ENCODE assay signal across 14 cellular contexts in the genomic region with DNA sequence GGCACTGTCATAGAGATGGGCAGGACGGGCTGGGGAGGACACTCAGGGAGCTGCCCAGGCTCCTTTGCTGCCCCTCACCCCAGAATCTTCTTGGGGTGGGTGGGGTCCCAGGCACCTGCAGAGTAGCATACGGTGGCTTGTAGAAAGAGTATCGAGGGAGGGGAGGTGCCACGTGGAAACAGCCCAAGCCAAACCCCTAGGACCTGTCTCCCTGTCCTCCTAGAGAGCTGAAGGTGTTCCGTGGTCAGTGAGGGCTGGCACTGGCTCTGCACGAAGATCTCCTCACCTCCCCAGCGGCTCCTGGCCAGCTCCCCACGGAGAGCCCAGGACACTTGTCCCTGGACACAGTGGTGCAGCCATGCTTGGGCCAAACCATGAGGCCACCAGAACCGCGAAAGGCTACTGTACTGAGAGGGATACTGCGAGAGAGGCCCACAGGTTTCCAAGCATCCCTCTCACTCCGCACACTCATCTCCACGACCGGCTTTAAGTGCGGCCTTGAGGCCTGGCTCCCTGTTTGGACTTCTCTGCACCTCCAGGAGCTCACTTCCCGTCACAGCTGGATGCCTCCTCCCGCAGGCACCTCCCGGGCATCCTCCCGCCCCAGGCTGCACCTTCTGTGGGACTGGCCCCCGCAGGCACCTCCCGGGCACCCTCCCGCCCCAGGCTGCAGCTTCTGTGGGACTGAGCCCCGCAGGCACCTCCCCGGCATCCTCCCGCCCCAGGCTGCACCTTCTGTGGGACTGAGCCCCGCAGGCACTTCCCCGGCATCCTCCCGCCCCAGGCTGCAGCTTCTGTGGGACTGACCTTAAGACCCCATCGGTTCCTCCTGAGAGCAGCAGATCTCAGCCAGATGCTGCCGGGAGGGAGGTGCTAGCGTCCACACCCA. TPM values are rescaled to one million over a fixed set of nuclear protein-coding genes. Genes with fewer than 3 reads are reported as not detected.
DNase-seq lines count a peak whose midpoint lies in the region; ATAC-seq, FAIRE-seq and TF ChIP-seq lines count a peak whose summit lies in the region.
"Had no signal": no experiment of that assay in that cellular context is flagged by ENCODE, and none has a peak within 500 bp of the region (broad histone marks: within the 10 kb centered on the region; RNA-seq: fewer than 3 reads in every experiment).

No MANE protein-coding gene starts in this region.

- peaks cover 4% of the 10 kb centered on the region for H3K27me3 Mint-ChIP-seq in stimulated activated naive CD8-positive, alpha-beta T cell treated with anti-CD3 and anti-CD28 coated beads, Interleukin-15, Interleukin-2, amounts not matched to agents 100 ng/mL and 50 ng/mL, for 24 hours

- H3K4me1 ChIP-seq in kidney (ENCODE audit: control insufficient read depth in 1 of 2, insufficient read depth in 1 of 2, low read depth in 1 of 2, low read length in 2 of 2) = peaks cover 14 to 20% of the 10 kb centered on the region in 2 donors

- H3K27ac Mint-ChIP-seq in stimulated activated naive CD8-positive, alpha-beta T cell treated with anti-CD3 and anti-CD28 coated beads, Interleukin-15, Interleukin-2, amounts not matched to agents 100 ng/mL and 50 ng/mL, for 24 hours = no peak overlapping the region

- peaks cover 13% of the 10 kb centered on the region for H3K36me3 Mint-ChIP-seq in stimulated activated naive CD8-positive, alpha-beta T cell treated with anti-CD3 and anti-CD28 coated beads, Interleukin-15, Interleukin-2, amounts not matched to agents 100 ng/mL and 50 ng/mL, for 24 hours (ENCODE audit: low read depth)

- TF ChIP-seq CTCF in VCaP (conservative IDR thresholded peaks at IDR 0.05) (no peak), kidney (IDR thresholded peaks at IDR 0.05; ENCODE audit: borderline replicate concordance, extremely low read depth, insufficient read depth) (no peak)

- H3K4me1 Mint-ChIP-seq in stimulated activated naive CD8-positive, alpha-beta T cell treated with anti-CD3 and anti-CD28 coated beads, Interleukin-15, Interleukin-2, amounts not matched to agents 100 ng/mL and 50 ng/mL, for 24 hours (ENCODE audit: low read depth) = peaks cover 36% of the 10 kb centered on the region

- ATAC-seq in stimulated activated naive CD8-positive, alpha-beta T cell treated with anti-CD3 and anti-CD28 coated beads, Interleukin-15, Interleukin-2, amounts not matched to agents 100 U/mL and 50 U/mL, for 24 hours = no peak
- no peak for ATAC-seq in HG02678 (IDR thresholded peaks at IDR 0.05; ENCODE audit: unreplicated experiment)
- ATAC-seq: left ventricle myocardium superior had no signal

- no peak overlapping the region for H3K4me3 ChIP-seq in kidney (ENCODE audit: low read length in 2 of 2)

- DNase-seq in stimulated activated naive CD8-positive, alpha-beta T cell treated with anti-CD3 and anti-CD28 coated beads, Interleukin-15, Interleukin-2, amounts not matched to agents 100 U/mL and 50 U/mL, for 24 hours = no peak
- DNase-seq in kidney (peak; percentile 65), NCI-H446 treated with DMSO at 0.1 percent for 48 hours (lab: John Stamatoyannopoulos, UW) (no peak), islet precursor cell (no peak), UCSD-AML1 (lab: John Stamatoyannopoulos, UW; ENCODE audit: unreplicated experiment) (no peak)
- DNase-seq: stimulated activated CD4-positive, alpha-beta T cell treated with anti-CD3 and anti-CD28 coated beads, Interleukin-4, amount 100 ng/mL, for 4 hours had no signal

- H3K4me3 Mint-ChIP-seq in stimulated activated naive CD8-positive, alpha-beta T cell treated with anti-CD3 and anti-CD28 coated beads, Interleukin-15, Interleukin-2, amounts not matched to agents 100 ng/mL and 50 ng/mL, for 24 hours = peak overlapping the region; percentile 65

- H3K27ac ChIP-seq in VCaP (peak overlapping the region; percentile 90), kidney (ENCODE audit: low read depth in 2 of 2, low read length in 2 of 2) (no peak overlapping the region)

- no peak for FAIRE-seq in kidney (lab: Jason Lieb, UNC)
- FAIRE-seq: colon had no signal

- H3K9me3 Mint-ChIP-seq in stimulated activated naive CD8-positive, alpha-beta T cell treated with anti-CD3 and anti-CD28 coated beads, Interleukin-15, Interleukin-2, amounts not matched to agents 100 ng/mL and 50 ng/mL, for 24 hours = no peaks in the 10 kb centered on the region

- H3K36me3 ChIP-seq in kidney (ENCODE audit: control insufficient read depth in 1 of 2, insufficient read depth in 2 of 2, low read length in 2 of 2) = no peaks in the 10 kb centered on the region

- no peak overlapping the region for H3K9ac ChIP-seq in kidney (ENCODE audit: low read length in 2 of 2)

- intact Hi-C loops in kidney (cut with DNase I) = no loop called here

- H3K9me3 ChIP-seq in kidney (ENCODE audit: control insufficient read depth in 1 of 2, low read length in 2 of 2) = no peaks in the 10 kb centered on the region
- H3K9me3 ChIP-seq: MG63 had no signal

RNA-seq across cellular contexts. Expression of a gene that starts 2.0 kb away (rescaled TPM):
- 18.2 TPM for total RNA-seq in kidney
- polyA plus RNA-seq in kidney (ENCODE audit: insufficient read depth, low read depth, low replicate concordance) = 8.3 TPM

RNA-seq across cellular contexts. Expression of a gene that starts 7.6 kb away (rescaled TPM):
- 14.2 TPM for total RNA-seq in kidney
- polyA plus RNA-seq in kidney (ENCODE audit: insufficient read depth, low read depth, low replicate concordance) = 7.9 TPM

RNA-seq across cellular contexts. Expression of a gene that starts 11.5 kb away (rescaled TPM):
- total RNA-seq in kidney = 25.2 TPM
- polyA plus RNA-seq in kidney (ENCODE audit: insufficient read depth, low read depth, low replicate concordance) = 17.4 TPM

RNA-seq across cellular contexts. Expression of a gene that starts 17.5 kb away (rescaled TPM):
- not detected for total RNA-seq in kidney
- not detected for polyA plus RNA-seq in kidney (ENCODE audit: insufficient read depth, low read depth, low replicate concordance)
- total RNA-seq: pulmonary artery endothelial cell, temporal lobe had no signal

RNA-seq across cellular contexts. Expression of a gene that starts 18.3 kb away (rescaled TPM):
- total RNA-seq in kidney = 28.4 TPM
- 104 TPM for polyA plus RNA-seq in kidney (ENCODE audit: insufficient read depth, low read depth, low replicate concordance)
